ENCODE assay signal across 26 cellular contexts in the genomic region with DNA sequence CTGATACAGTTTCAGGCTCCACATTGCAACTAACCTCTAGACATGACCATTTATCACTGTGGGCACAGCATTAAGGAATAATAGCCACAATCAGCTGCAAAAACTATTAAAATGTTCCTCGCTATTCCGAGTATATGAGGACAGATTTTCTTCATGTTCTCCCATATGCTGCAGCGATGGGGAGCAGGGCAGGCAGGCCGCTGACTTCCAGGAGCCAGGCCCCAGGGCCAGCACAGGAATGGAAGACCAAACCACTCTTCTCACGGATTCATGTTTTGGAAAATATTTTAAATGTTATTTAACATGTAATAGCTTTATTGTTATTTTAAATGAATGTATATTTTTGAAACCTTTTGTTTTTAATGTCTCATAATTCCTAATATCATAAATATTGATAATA.
"Had no signal": no experiment of that assay in that cellular context is flagged by ENCODE, and none has a peak within 500 bp of the region (broad histone marks: within the 10 kb centered on the region; RNA-seq: fewer than 3 reads in every experiment).

No MANE protein-coding gene starts in this region.

- H3K4me1 ChIP-seq: left ventricle myocardium inferior, pancreas, prostate gland, suprapubic skin, tibial artery, upper lobe of right lung had no signal

- H3K4me1 Mint-ChIP-seq: mesothelial cell of epicardium; neural crest cell; stimulated activated memory B cell treated with anti-CD40 and anti-IgM and Interleukin-4, amounts not matched to agents 10 μg/mL and 1 μg/mL and 100 μg/mL, for 72 hours had no signal

- H3K27me3 Mint-ChIP-seq: naive thymus-derived CD4-positive, alpha-beta T cell; natural killer cell treated with Interleukin-12 subunit alpha and Interleukin-12 subunit beta and Interleukin-15 and Interleukin-18, amount 100 ng/mL, for 72 hours; stimulated activated memory B cell treated with anti-CD40 and anti-IgM and Interleukin-4, amounts not matched to agents 10 μg/mL and 1 μg/mL and 100 μg/mL, for 72 hours had no signal

- H3K4me3 ChIP-seq: left ventricle myocardium inferior, lung, pancreas, prostate gland, suprapubic skin, thoracic aorta, tibial artery, upper lobe of right lung had no signal

- DNase-seq: islet precursor cell; left ventricle myocardium inferior; mesendoderm; naive thymus-derived CD4-positive, alpha-beta T cell; nucleus accumbens; pancreas; retina; right cardiac atrium; small intestine; stimulated activated CD4-positive, alpha-beta T cell treated with anti-CD3 and anti-CD28 coated beads, Interleukin-1b, Interleukin-23, amount 100 ng/mL, for 48 hours; stimulated activated CD4-positive, alpha-beta T cell treated with anti-CD3 and anti-CD28 coated beads, Interleukin-2, amount 100 ng/mL, for 48 hours; stimulated activated CD4-positive, alpha-beta T cell treated with anti-CD3 and anti-CD28 coated beads, Interleukin-4, amount 100 ng/mL, for 4 hours; stimulated activated CD8-positive, alpha-beta memory T cell treated with anti-CD3 and anti-CD28 coated beads, Interleukin-4, amount 100 ng/mL, for 48 hours; stimulated activated naive CD4-positive, alpha-beta T cell treated with Interleukin-2 at 50 U/mL for 16 hours; trophoblast cell; upper lobe of right lung had no signal

- H3K27ac ChIP-seq: left ventricle myocardium inferior, pancreas, prostate gland, suprapubic skin, thoracic aorta, tibial artery, upper lobe of right lung had no signal

- H3K4me3 Mint-ChIP-seq: mesothelial cell of epicardium; naive thymus-derived CD4-positive, alpha-beta T cell; natural killer cell treated with Interleukin-12 subunit alpha and Interleukin-12 subunit beta and Interleukin-15 and Interleukin-18, amount 100 ng/mL, for 72 hours; neural crest cell; stimulated activated memory B cell treated with anti-CD40 and anti-IgM and Interleukin-4, amounts not matched to agents 10 μg/mL and 1 μg/mL and 100 μg/mL, for 72 hours had no signal

- H3K27me3 ChIP-seq: pancreas, suprapubic skin, tibial artery, upper lobe of right lung had no signal

- FAIRE-seq: pancreas, small intestine had no signal

- H3K9me3 Mint-ChIP-seq: mesothelial cell of epicardium; naive thymus-derived CD4-positive, alpha-beta T cell; natural killer cell treated with Interleukin-12 subunit alpha and Interleukin-12 subunit beta and Interleukin-15 and Interleukin-18, amount 100 ng/mL, for 72 hours; neural crest cell; stimulated activated memory B cell treated with anti-CD40 and anti-IgM and Interleukin-4, amounts not matched to agents 10 μg/mL and 1 μg/mL and 100 μg/mL, for 72 hours had no signal

- H3K9me3 ChIP-seq: left ventricle myocardium inferior, pancreas, prostate gland, suprapubic skin, thoracic aorta, tibial artery, upper lobe of right lung had no signal

- ATAC-seq: naive thymus-derived CD4-positive, alpha-beta T cell; natural killer cell treated with Interleukin-12 subunit alpha and Interleukin-12 subunit beta and Interleukin-15 and Interleukin-18, amount 100 ng/mL, for 72 hours; pancreas; right cardiac atrium; sciatic nerve; stimulated activated memory B cell treated with anti-CD40 and anti-IgM and Interleukin-4, amounts not matched to agents 10 μg/mL and 1 μg/mL and 100 μg/mL, for 72 hours; upper lobe of right lung had no signal

- H3K27ac Mint-ChIP-seq: mesothelial cell of epicardium; stimulated activated memory B cell treated with anti-CD40 and anti-IgM and Interleukin-4, amounts not matched to agents 10 μg/mL and 1 μg/mL and 100 μg/mL, for 72 hours had no signal
